Comparison of ENCODE assay signal across 8 cellular contexts in genomic region chr17:58516644-58517377, GRCh38. TPM values are rescaled to one million over a fixed set of nuclear protein-coding genes. Genes with fewer than 3 reads are reported as not detected.
A peak's percentile ranks its signal among the peaks of the same experiment; 100 is the strongest.
DNase-seq lines count a peak whose midpoint lies in the region; ATAC-seq and TF ChIP-seq lines count a peak whose summit lies in the region.

No MANE protein-coding gene starts in this region.

- no peak for TF ChIP-seq POLR2A in spleen (IDR thresholded peaks at IDR 0.05)

- H3K9me3 Mint-ChIP-seq in HFFc6: no peaks in the 10 kb centered on the region
- no peaks in the 10 kb centered on the region for H3K9me3 Mint-ChIP-seq in activated CD8-positive, alpha-beta T cell treated with anti-CD3 and anti-CD28 coated beads, Interleukin-2, amount 10 ng/mL, durations not matched to agents 7 days and 5 days (ENCODE audit: insufficient read depth)

- H3K27ac ChIP-seq in spleen: peak overlapping the region; percentile 81 to 98 (median 94)

- H3K4me1 ChIP-seq in iPS-15b (ENCODE audit: control insufficient read depth, insufficient read depth, low read length) (peaks cover 19% of the 10 kb centered on the region), spleen (peaks cover 29 to 83% (median 70%) of the 10 kb centered on the region in 6 donors)

- peaks cover 2% of the 10 kb centered on the region; the same call in 1 of the 2 replicates for H3K27me3 Mint-ChIP-seq in HFFc6 (ENCODE audit: insufficient read depth)
- H3K27me3 Mint-ChIP-seq in activated CD8-positive, alpha-beta T cell treated with anti-CD3 and anti-CD28 coated beads, Interleukin-2, amount 10 ng/mL, durations not matched to agents 7 days and 5 days (ENCODE audit: low read depth): no peaks in the 10 kb centered on the region

- peak overlapping the region; percentile 81 for H3K9ac ChIP-seq in iPS-15b (ENCODE audit: low read depth, low read length)

- WGBS in spleen, 5 donors: 50 to 77% (median 67%) methylated on average over 2 of the region's 2 CpGs

- peak overlapping the region; percentile 95 for H3K4me3 Mint-ChIP-seq in HFFc6
- peak overlapping the region; percentile 89 for H3K4me3 Mint-ChIP-seq in activated CD8-positive, alpha-beta T cell treated with anti-CD3 and anti-CD28 coated beads, Interleukin-2, amount 10 ng/mL, durations not matched to agents 7 days and 5 days

- DNase-seq in HFFc6 (no peak), spleen (no peak), NCI-H1048 (lab: John Stamatoyannopoulos, UW) (no peak), GM10266 (ENCODE audit: extremely low spot score) (no peak), HCEC 1CT (no peak)
- peak; percentile 27 for DNase-seq in activated CD8-positive, alpha-beta T cell treated with anti-CD3 and anti-CD28 coated beads, Interleukin-2, amount 10 ng/mL, durations not matched to agents 7 days and 5 days

- ATAC-seq in activated CD8-positive, alpha-beta T cell treated with anti-CD3 and anti-CD28 coated beads, Interleukin-2, amount 10 ng/mL, durations not matched to agents 7 days and 5 days: no peak
- ATAC-seq in GM18502 (IDR thresholded peaks at IDR 0.05; ENCODE audit: poor library complexity, unreplicated experiment): no peak

- no peaks in the 10 kb centered on the region for H3K27me3 ChIP-seq in iPS-15b (ENCODE audit: control insufficient read depth, insufficient read depth, low read length)
- H3K27me3 ChIP-seq in spleen (replicated peaks in 1 of 7): no peaks in the 10 kb centered on the region

- no peaks in the 10 kb centered on the region for H3K9me3 ChIP-seq in iPS-15b (ENCODE audit: control insufficient read depth, insufficient read depth, low read length)
- H3K9me3 ChIP-seq in spleen: no peaks in the 10 kb centered on the region

- POLR2A ChIA-PET in activated CD8-positive, alpha-beta T cell treated with anti-CD3 and anti-CD28 coated beads, Interleukin-2, amount 10 ng/mL, durations not matched to agents 7 days and 5 days (lab: Charles Lee): interaction anchor here (0.6 to 5.6 kb wide), 5 partner anchors 115 to 186 kb away, joined by 3 to 64 read pairs (median 9); partner anchors contain the start of gene SUPT4H1

- CTCF ChIA-PET in activated CD8-positive, alpha-beta T cell treated with anti-CD3 and anti-CD28 coated beads, Interleukin-2, amount 10 ng/mL, durations not matched to agents 7 days and 5 days (lab: Charles Lee): interaction anchor here (2.5 to 2.9 kb wide), 3 partner anchors 18 to 487 kb away, joined by 8 to 31 read pairs (median 14); partner anchors contain the start of gene HSF5

- intact Hi-C loops in spleen (cut with DNase I; ENCODE audit: low total_unique reads): loop anchor here (5.0 kb wide), 1 partner anchor 115 kb away; no protein-coding TSS in a partner anchor

- H3K36me3 ChIP-seq in iPS-15b (ENCODE audit: control insufficient read depth, insufficient read depth, low read length) (peaks cover 6% of the 10 kb centered on the region), spleen (peaks cover 0 to 25% (median 7%) of the 10 kb centered on the region in 6 donors)

- peak overlapping the region; percentile 93 for H3K4me3 ChIP-seq in iPS-15b (ENCODE audit: low read depth, low read length)
- peak overlapping the region; percentile 35 to 99 (median 72) for H3K4me3 ChIP-seq in spleen

- H3K36me3 Mint-ChIP-seq in HFFc6 (ENCODE audit: low read depth): peaks cover under 1% of the 10 kb centered on the region; the same call in 1 of the 2 replicates
- peaks cover 10% of the 10 kb centered on the region for H3K36me3 Mint-ChIP-seq in activated CD8-positive, alpha-beta T cell treated with anti-CD3 and anti-CD28 coated beads, Interleukin-2, amount 10 ng/mL, durations not matched to agents 7 days and 5 days (ENCODE audit: low read depth)

- peak overlapping the region; percentile 95 for H3K27ac Mint-ChIP-seq in HFFc6
- H3K27ac Mint-ChIP-seq in activated CD8-positive, alpha-beta T cell treated with anti-CD3 and anti-CD28 coated beads, Interleukin-2, amount 10 ng/mL, durations not matched to agents 7 days and 5 days: peak overlapping the region; percentile 97

- TF ChIP-seq CTCF in HFFc6 (IDR thresholded peaks at IDR 0.05) (no peak), spleen (IDR thresholded peaks at IDR 0.05 in 8 of 11, conservative IDR thresholded peaks at IDR 0.05 in 3 of 11) (no peak), GM10266 (IDR thresholded peaks at IDR 0.05; ENCODE audit: control insufficient read depth, insufficient read depth, low read depth, missing control alignments) (no peak)

- peaks cover 44% of the 10 kb centered on the region for H3K4me1 Mint-ChIP-seq in HFFc6 (ENCODE audit: low read depth)
- H3K4me1 Mint-ChIP-seq in activated CD8-positive, alpha-beta T cell treated with anti-CD3 and anti-CD28 coated beads, Interleukin-2, amount 10 ng/mL, durations not matched to agents 7 days and 5 days (ENCODE audit: low read depth): peaks cover 59% of the 10 kb centered on the region

RNA-seq across cellular contexts. Expression of gene MTMR4, which starts 2.4 kb away (rescaled TPM):
- 10 to 100 TPM; 25.3 to 32.2 (median 28.2) TPM for total RNA-seq in HFFc6 (2021; fragmentation: NEBNext Ultra II Directional; extraction: Animal tissue kit (Norgen Biotek cat#: 25700))
- 10 to 100 TPM; 47.7 to 48.6 TPM for total RNA-seq in activated CD8-positive, alpha-beta T cell treated with anti-CD3 and anti-CD28 coated beads, Interleukin-2, amount 10 ng/mL, durations not matched to agents 7 days and 5 days
- total RNA-seq in spleen: 10 to 100 TPM; 42.0 to 61.9 (median 50.3) TPM
- polyA plus RNA-seq in spleen: 10 to 100 TPM; 12.7 to 17.3 (median 14.1) TPM

RNA-seq across cellular contexts. Expression of gene HSF5, which starts 28.6 kb away (rescaled TPM):
- not detected for total RNA-seq in HFFc6 (2021; fragmentation: NEBNext Ultra II Directional; extraction: Animal tissue kit (Norgen Biotek cat#: 25700))
- under 1 TPM; 0.08 to 0.18 TPM for total RNA-seq in activated CD8-positive, alpha-beta T cell treated with anti-CD3 and anti-CD28 coated beads, Interleukin-2, amount 10 ng/mL, durations not matched to agents 7 days and 5 days
- 1 to 10 TPM; 1.1 to 1.7 (median 1.3) TPM for total RNA-seq in spleen
- polyA plus RNA-seq in spleen: under 1 TPM; 0.57 to 0.79 (median 0.61) TPM
